Comparison of ENCODE assay signal across 13 cellular contexts in the genomic region with DNA sequence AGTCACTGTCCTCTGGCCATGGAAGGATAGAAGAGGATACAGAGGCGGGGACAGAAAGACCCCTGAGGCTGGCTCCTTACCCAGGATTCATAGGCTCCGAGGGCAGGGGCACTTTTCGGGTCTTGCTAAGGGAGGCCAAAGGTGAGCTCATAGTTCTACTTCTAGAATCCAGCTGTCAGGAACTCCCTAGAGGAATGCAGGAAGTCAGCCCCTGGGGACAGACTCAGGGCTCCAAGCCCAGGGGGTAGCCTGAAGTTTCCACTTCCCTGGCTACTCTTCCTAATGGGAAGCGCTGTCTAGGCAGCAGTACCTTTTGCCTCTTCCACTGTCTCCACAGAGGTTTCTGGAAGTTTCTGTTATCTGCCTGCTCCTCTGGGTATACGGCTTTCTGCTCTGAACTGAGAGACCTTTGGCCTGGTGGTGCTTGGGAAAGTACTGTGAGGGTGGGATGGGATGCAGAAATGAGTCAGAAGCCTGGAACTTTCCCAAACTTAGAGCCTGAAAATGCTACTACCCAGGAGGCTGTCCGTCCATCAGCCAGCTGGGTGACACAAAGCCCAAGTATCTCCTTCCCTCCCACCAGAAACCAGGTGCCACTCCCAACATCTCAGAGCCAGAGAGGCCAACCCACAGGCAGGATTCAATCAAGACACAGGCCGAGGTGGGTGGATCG.
DNase-seq lines count a peak whose midpoint lies in the region; TF ChIP-seq lines count a peak whose summit lies in the region.
"Had no signal": no experiment of that assay in that cellular context is flagged by ENCODE, and none has a peak within 500 bp of the region (broad histone marks: within the 10 kb centered on the region; RNA-seq: fewer than 3 reads in every experiment).

No MANE protein-coding gene starts in this region.

- no peak overlapping the region for H3K27ac ChIP-seq in HEK293 (ENCODE audit: extremely low read depth, low read depth, low read length)

- TF ChIP-seq CTCF in HEK293 (tag by site-specific recombination; IDR thresholded peaks at IDR 0.05): no peak
- TF ChIP-seq CTCF in astrocyte of the spinal cord (IDR thresholded peaks at IDR 0.05; ENCODE audit: low read depth, low read length): no peak
- no peak for TF ChIP-seq CTCF in GM10266 (IDR thresholded peaks at IDR 0.05; ENCODE audit: control insufficient read depth, insufficient read depth, low read depth, missing control alignments)

- in situ Hi-C loops in astrocyte of the spinal cord (cut with HindIII; ENCODE audit: low sequenced_read_pairs): no loop called here

- POLR2A ChIA-PET in HEK293 (lab: Yijun Ruan, JAX): no interaction called here

- no peak overlapping the region for H3K4me3 ChIP-seq in HEK293 (ENCODE audit: low read depth, low read length)
- no peak overlapping the region for H3K4me3 ChIP-seq in astrocyte of the spinal cord (ENCODE audit: low read depth, low read length)
- H3K4me3 ChIP-seq: dorsolateral prefrontal cortex had no signal

- DNase-seq in AG08396 (ENCODE audit: low spot score) (peak; percentile 78), astrocyte of the spinal cord (ENCODE audit: low read depth, low spot score) (peak; percentile 52), kidney tubule cell (ENCODE audit: low spot score) (peak; percentile 91), GM10266 (ENCODE audit: extremely low spot score) (no peak), superior temporal gyrus (ENCODE audit: extremely low spot score) (no peak), OCI-M2 (lab: John Stamatoyannopoulos, UW; ENCODE audit: unreplicated experiment) (no peak)
- no peak for DNase-seq in activated CD4-positive, alpha-beta T cell treated with anti-CD3 and anti-CD28 coated beads for 4 hours
- DNase-seq: activated effector memory CD4-positive, alpha-beta T cell treated with anti-CD3 and anti-CD28 coated beads, Interleukin-2, amount 50 U/mL, for 16 hours; dorsolateral prefrontal cortex; immature natural killer cell; NCI-H1930; stimulated activated naive CD4-positive, alpha-beta T cell had no signal

- no peaks in the 10 kb centered on the region for H3K9me3 ChIP-seq in HEK293 (ENCODE audit: control insufficient read depth, insufficient read depth, low read depth, low read length)

- CTCF ChIA-PET in HEK293 (lab: Yijun Ruan, JAX): interaction anchor here (0.8 to 1.2 kb wide), 3 partner anchors 14 to 19 kb away, joined by 3 to 7 read pairs (median 4); no protein-coding TSS in a partner anchor

- H3K4me1 ChIP-seq in HEK293 (ENCODE audit: control insufficient read depth, insufficient read depth, low read length): no peaks in the 10 kb centered on the region

- H3K36me3 ChIP-seq in HEK293 (ENCODE audit: control insufficient read depth in 2 of 2, insufficient read depth in 1 of 2, low read length in 2 of 2): peaks cover 0 to 4% of the 10 kb centered on the region in 2 experiments; a peak in 1 of 3 replicates

TF ChIP-seq in HEK293, 187 proteins besides CTCF, POLR2A, EP300 and RAD21:
- no peak for TF ChIP-seq ZNF670 (tag by site-specific recombination; IDR thresholded peaks at IDR 0.05; ENCODE audit: low read depth)
- TF ChIP-seq, protein P1, sequence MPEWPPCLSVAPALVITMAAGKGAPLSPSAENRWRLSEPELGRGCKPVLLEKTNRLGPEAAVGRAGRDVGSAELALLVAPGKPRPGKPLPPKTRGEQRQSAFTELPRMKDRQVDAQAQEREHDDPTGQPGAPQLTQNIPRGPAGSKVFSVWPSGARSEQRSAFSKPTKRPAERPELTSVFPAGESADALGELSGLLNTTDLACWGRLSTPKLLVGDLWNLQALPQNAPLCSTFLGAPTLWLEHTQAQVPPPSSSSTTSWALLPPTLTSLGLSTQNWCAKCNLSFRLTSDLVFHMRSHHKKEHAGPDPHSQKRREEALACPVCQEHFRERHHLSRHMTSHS (tag by site-specific recombination; IDR thresholded peaks at IDR 0.05): no peak
- TF ChIP-seq MZF1 (tag by site-specific recombination; IDR thresholded peaks at IDR 0.05; ENCODE audit: borderline replicate concordance): no peak
- TF ChIP-seq ZNF10 (tag by site-specific recombination; IDR thresholded peaks at IDR 0.05): no peak
- no peak for TF ChIP-seq ZNF169 (tag by site-specific recombination; IDR thresholded peaks at IDR 0.05)
- TF ChIP-seq, protein P2, sequence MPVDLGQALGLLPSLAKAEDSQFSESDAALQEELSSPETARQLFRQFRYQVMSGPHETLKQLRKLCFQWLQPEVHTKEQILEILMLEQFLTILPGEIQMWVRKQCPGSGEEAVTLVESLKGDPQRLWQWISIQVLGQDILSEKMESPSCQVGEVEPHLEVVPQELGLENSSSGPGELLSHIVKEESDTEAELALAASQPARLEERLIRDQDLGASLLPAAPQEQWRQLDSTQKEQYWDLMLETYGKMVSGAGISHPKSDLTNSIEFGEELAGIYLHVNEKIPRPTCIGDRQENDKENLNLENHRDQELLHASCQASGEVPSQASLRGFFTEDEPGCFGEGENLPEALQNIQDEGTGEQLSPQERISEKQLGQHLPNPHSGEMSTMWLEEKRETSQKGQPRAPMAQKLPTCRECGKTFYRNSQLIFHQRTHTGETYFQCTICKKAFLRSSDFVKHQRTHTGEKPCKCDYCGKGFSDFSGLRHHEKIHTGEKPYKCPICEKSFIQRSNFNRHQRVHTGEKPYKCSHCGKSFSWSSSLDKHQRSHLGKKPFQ (tag by site-specific recombination; IDR thresholded peaks at IDR 0.05): no peak
- TF ChIP-seq, protein P3, sequence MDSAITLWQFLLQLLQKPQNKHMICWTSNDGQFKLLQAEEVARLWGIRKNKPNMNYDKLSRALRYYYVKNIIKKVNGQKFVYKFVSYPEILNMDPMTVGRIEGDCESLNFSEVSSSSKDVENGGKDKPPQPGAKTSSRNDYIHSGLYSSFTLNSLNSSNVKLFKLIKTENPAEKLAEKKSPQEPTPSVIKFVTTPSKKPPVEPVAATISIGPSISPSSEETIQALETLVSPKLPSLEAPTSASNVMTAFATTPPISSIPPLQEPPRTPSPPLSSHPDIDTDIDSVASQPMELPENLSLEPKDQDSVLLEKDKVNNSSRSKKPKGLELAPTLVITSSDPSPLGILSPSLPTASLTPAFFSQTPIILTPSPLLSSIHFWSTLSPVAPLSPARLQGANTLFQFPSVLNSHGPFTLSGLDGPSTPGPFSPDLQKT (IDR thresholded peaks at IDR 0.05; ENCODE audit: borderline replicate concordance, low read depth, low read length): no peak
- TF ChIP-seq ZNF747 (tag by site-specific recombination; IDR thresholded peaks at IDR 0.05): no peak
- TF ChIP-seq, protein P4, sequence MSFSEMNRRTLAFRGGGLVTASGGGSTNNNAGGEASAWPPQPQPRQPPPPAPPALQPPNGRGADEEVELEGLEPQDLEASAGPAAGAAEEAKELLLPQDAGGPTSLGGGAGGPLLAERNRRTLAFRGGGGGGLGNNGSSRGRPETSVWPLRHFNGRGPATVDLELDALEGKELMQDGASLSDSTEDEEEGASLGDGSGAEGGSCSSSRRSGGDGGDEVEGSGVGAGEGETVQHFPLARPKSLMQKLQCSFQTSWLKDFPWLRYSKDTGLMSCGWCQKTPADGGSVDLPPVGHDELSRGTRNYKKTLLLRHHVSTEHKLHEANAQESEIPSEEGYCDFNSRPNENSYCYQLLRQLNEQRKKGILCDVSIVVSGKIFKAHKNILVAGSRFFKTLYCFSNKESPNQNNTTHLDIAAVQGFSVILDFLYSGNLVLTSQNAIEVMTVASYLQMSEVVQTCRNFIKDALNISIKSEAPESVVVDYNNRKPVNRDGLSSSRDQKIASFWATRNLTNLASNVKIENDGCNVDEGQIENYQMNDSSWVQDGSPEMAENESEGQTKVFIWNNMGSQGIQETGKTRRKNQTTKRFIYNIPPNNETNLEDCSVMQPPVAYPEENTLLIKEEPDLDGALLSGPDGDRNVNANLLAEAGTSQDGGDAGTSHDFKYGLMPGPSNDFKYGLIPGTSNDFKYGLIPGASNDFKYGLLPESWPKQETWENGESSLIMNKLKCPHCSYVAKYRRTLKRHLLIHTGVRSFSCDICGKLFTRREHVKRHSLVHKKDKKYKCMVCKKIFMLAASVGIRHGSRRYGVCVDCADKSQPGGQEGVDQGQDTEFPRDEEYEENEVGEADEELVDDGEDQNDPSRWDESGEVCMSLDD (tag by site-specific recombination; IDR thresholded peaks at IDR 0.05): no peak
- TF ChIP-seq, protein P5, sequence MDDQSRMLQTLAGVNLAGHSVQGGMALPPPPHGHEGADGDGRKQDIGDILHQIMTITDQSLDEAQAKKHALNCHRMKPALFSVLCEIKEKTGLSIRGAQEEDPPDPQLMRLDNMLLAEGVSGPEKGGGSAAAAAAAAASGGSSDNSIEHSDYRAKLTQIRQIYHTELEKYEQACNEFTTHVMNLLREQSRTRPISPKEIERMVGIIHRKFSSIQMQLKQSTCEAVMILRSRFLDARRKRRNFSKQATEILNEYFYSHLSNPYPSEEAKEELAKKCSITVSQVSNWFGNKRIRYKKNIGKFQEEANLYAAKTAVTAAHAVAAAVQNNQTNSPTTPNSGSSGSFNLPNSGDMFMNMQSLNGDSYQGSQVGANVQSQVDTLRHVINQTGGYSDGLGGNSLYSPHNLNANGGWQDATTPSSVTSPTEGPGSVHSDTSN (CRISPR knock-in tag; IDR thresholded peaks at IDR 0.05): no peak
- no peak for TF ChIP-seq ZNF48 (tag by site-specific recombination; IDR thresholded peaks at IDR 0.05)
- peak; percentile 34; the same call in 1 of the 2 replicates for TF ChIP-seq EGR2 (tag by site-specific recombination; IDR thresholded peaks at IDR 0.05; ENCODE audit: low read depth)
- peak; percentile 37; the same call in 1 of the 2 replicates for TF ChIP-seq ZIC2 (tag by site-specific recombination; IDR thresholded peaks at IDR 0.05)
- TF ChIP-seq ZNF133 (tag by site-specific recombination; IDR thresholded peaks at IDR 0.05): no peak

Comparison
In these comparisons a context has a peak if more than half of its experiments do, and no peak if none do; other contexts are left out.
1. DNase-seq: peak in AG08396 (single experiment), astrocyte of the spinal cord (single experiment) and kidney tubule cell (single experiment); none in GM10266 (single experiment), superior temporal gyrus (single experiment), OCI-M2 (single experiment) and activated CD4-positive, alpha-beta T cell treated with anti-CD3 and anti-CD28 coated beads for 4 hours (0 of 2).